ENCODE assay signal across 15 cellular contexts in the genomic region with DNA sequence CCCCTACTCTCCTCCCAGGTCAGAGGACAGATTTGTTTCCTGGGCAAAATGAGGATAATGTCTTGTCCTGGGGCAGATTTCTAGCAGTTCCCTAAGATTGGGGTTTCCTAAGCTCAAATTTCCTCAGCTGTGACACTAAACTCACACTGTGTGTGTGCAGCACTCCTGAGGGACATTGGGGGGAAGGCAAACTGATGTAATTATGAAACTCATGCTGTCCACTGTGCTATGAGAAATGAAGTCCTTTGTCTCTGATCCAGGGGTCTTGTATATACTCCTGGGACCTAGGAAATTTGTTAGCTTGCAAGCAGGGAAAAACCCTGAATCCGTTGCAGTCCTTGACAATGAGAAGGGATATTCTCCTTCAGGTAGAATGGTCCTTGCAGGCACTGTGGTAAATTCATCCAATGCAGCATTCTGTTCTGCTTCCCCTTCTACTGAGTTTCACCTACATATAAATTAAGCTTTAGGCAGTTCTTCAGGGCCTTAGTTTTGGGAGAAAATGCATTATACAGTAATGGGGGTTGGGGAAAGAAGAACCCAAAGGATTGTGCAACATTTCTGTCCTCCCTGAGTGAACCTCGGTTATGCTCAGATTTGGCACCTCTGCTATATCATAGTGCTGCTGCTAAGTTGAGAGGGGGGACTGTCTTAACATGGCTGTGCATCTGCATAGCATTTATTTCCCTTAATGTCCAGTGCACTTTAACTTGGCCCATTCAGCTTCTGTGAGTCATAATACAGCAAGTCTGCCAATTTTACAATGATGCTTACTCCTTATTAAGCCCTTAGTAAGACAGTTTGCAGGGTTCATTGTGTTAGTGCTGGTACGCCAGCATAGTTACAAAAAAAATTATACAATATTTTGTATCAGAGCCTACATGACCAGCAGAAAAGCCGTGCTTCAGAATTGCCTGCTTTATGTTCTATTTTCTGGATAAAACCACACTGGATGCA.
DNase-seq lines count a peak whose midpoint lies in the region; ATAC-seq and TF ChIP-seq lines count a peak whose summit lies in the region.
"Had no signal": no experiment of that assay in that cellular context is flagged by ENCODE, and none has a peak within 500 bp of the region (broad histone marks: within the 10 kb centered on the region; RNA-seq: fewer than 3 reads in every experiment).

No MANE protein-coding gene starts in this region.

- DNase-seq in AG09309 (ENCODE audit: low read depth): peak; percentile 40
- DNase-seq in NB4 (ENCODE audit: low read depth): peak; percentile 24
- DNase-seq in epithelial cell of prostate (ENCODE audit: low read depth, low spot score): no peak
- no peak for DNase-seq in stimulated activated naive CD8-positive, alpha-beta T cell treated with anti-CD3 and anti-CD28 coated beads, Interleukin-15, Interleukin-2, amounts not matched to agents 100 U/mL and 50 U/mL, for 24 hours
- no peak for DNase-seq in NCI-H1417 (lab: John Stamatoyannopoulos, UW)
- DNase-seq: activated CD8-positive, alpha-beta memory T cell treated with anti-CD3 and anti-CD28 coated beads, Interleukin-2, amount 50 U/mL, for 4 hours; C1 segment of cervical spinal cord; caudate nucleus; naive thymus-derived CD4-positive, alpha-beta T cell; NCI-H146; T1000; trophoblast cell had no signal

- no peaks in the 10 kb centered on the region for H3K27me3 ChIP-seq in muscle layer of colon (ENCODE audit: control insufficient read depth in 1 of 2, insufficient read depth in 2 of 2, low read length in 2 of 2)

- peaks cover 37% of the 10 kb centered on the region for H3K4me1 ChIP-seq in muscle layer of colon (ENCODE audit: insufficient read depth, low read length)

- ATAC-seq in HG02610 (IDR thresholded peaks at IDR 0.05; ENCODE audit: unreplicated experiment) (no peak), HG03521 (IDR thresholded peaks at IDR 0.05; ENCODE audit: unreplicated experiment) (no peak)
- no peak for ATAC-seq in stimulated activated naive CD8-positive, alpha-beta T cell treated with anti-CD3 and anti-CD28 coated beads, Interleukin-15, Interleukin-2, amounts not matched to agents 100 U/mL and 50 U/mL, for 24 hours
- ATAC-seq: naive thymus-derived CD4-positive, alpha-beta T cell had no signal

- H3K27ac ChIP-seq in epithelial cell of prostate (peak overlapping the region; percentile 49), muscle layer of colon (ENCODE audit: low read depth, low read length) (peak overlapping the region; percentile 7)

- H3K4me3 ChIP-seq in AG09309 (ENCODE audit: control insufficient read depth, low read depth, low read length): no peak overlapping the region
- no peak overlapping the region for H3K4me3 ChIP-seq in NB4 (ENCODE audit: low read depth, low read length)
- no peak overlapping the region for H3K4me3 ChIP-seq in muscle layer of colon (ENCODE audit: low read depth in 1 of 2, low read length in 2 of 2)

- no peak for TF ChIP-seq CTCF in AG09309 (IDR thresholded peaks at IDR 0.05; ENCODE audit: control insufficient read depth, insufficient read depth, low read depth, low read length, missing control alignments)
- TF ChIP-seq CTCF in NB4 (IDR thresholded peaks at IDR 0.05; ENCODE audit: low read depth, low read length): no peak

- no peak overlapping the region for H3K9ac ChIP-seq in muscle layer of colon (ENCODE audit: low read length)

- no peaks in the 10 kb centered on the region for H3K9me3 ChIP-seq in muscle layer of colon (ENCODE audit: low read length)

- no peaks in the 10 kb centered on the region for H3K36me3 ChIP-seq in muscle layer of colon (ENCODE audit: insufficient read depth, low read length)

- TF ChIP-seq POLR2A in NB4 (IDR thresholded peaks at IDR 0.05; ENCODE audit: extremely low read depth, insufficient read length): no peak

Comparison
In these comparisons a context has a peak if more than half of its experiments do, and no peak if none do; other contexts are left out.
1. DNase-seq: peak in AG09309 (single experiment) and NB4 (single experiment); none in epithelial cell of prostate (single experiment), stimulated activated naive CD8-positive, alpha-beta T cell treated with anti-CD3 and anti-CD28 coated beads, Interleukin-15, Interleukin-2, amounts not matched to agents 100 U/mL and 50 U/mL, for 24 hours (single experiment) and NCI-H1417 (0 of 3).